11 cellular contexts compared by ENCODE assay signal in the genomic region with DNA sequence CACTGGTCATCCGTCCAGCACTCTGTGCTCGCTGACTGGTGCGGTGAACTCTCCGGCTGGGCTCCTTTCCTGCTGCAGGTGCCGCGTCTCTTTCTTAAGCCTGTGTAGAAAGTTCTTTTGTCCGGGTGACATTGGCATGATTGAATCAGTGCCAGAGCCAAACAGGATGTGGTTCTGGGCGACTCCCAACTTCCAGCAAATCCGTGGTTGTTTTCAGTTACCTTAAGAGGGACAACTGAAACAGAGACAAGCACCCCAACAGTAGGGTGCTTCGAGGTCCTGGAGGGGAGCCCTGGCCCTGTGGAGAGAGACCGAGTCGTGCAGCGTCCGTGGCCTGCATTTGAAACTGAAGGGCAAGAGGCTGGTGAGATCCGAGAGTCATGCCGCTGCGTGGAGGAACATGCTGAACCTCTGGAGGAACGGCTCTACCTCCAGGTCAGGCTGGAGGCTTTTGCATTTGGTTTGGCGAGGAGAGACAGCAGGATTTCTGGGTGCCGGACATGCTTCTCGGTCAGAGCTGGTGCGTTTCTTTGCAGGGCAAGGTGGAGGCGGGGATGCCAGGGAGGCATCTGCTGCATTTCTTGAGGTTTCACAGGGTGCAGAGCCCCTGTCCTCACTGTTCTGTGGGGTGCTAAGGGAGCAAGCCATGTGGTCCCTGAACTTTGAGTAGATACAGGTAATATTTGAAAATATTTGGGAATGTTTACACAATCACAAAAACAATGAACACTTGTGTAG. TPM values are rescaled to one million over a fixed set of nuclear protein-coding genes. Genes with fewer than 3 reads are reported as not detected.
DNase-seq lines count a peak whose midpoint lies in the region; ATAC-seq and TF ChIP-seq lines count a peak whose summit lies in the region.
"Had no signal": no experiment of that assay in that cellular context is flagged by ENCODE, and none has a peak within 500 bp of the region (broad histone marks: within the 10 kb centered on the region; RNA-seq: fewer than 3 reads in every experiment).

No MANE protein-coding gene starts in this region.

- peaks cover 46% of the 10 kb centered on the region for H3K27me3 Mint-ChIP-seq in dendritic cell treated with granulocyte-macrophage colony-stimulating factor and Interleukin-4, amounts not matched to agents 40 ng/mL and 50 ng/mL, for 4 days
- H3K27me3 Mint-ChIP-seq in activated T-cell treated with anti-CD3 and anti-CD28 coated beads, Interleukin-2, amount 50 U/mL, for 72 hours (ENCODE audit: low read depth) = no peaks in the 10 kb centered on the region

- H3K27ac ChIP-seq in mesendoderm (ENCODE audit: low read depth, low read length) = peak overlapping the region; percentile 17

- no peaks in the 10 kb centered on the region for H3K27me3 ChIP-seq in mesendoderm (ENCODE audit: insufficient read depth, low read length, poor library complexity)

- no peak overlapping the region for H2AK5ac ChIP-seq in mesendoderm (ENCODE audit: low read length)

- H3K18ac ChIP-seq in mesendoderm (ENCODE audit: low read length) = peak overlapping the region; percentile 46

- H3K4me3 ChIP-seq in mesendoderm (ENCODE audit: low read length) = no peak overlapping the region

- no peaks in the 10 kb centered on the region for H3K36me3 ChIP-seq in mesendoderm (ENCODE audit: control insufficient read depth, insufficient read depth, low read length)

- no peaks in the 10 kb centered on the region for H3K36me3 Mint-ChIP-seq in dendritic cell treated with granulocyte-macrophage colony-stimulating factor and Interleukin-4, amounts not matched to agents 40 ng/mL and 50 ng/mL, for 4 days (ENCODE audit: low read depth)
- no peaks in the 10 kb centered on the region for H3K36me3 Mint-ChIP-seq in activated T-cell treated with anti-CD3 and anti-CD28 coated beads, Interleukin-2, amount 50 U/mL, for 72 hours (ENCODE audit: insufficient read depth in 2 of 2)

- no peak overlapping the region for H2BK15ac ChIP-seq in mesendoderm (replicated peaks; ENCODE audit: low read depth)

- H3K27ac Mint-ChIP-seq in dendritic cell treated with granulocyte-macrophage colony-stimulating factor and Interleukin-4, amounts not matched to agents 40 ng/mL and 50 ng/mL, for 4 days = peak overlapping the region; percentile 31
- H3K27ac Mint-ChIP-seq in activated T-cell treated with anti-CD3 and anti-CD28 coated beads, Interleukin-2, amount 50 U/mL, for 72 hours = no peak overlapping the region

- peak overlapping the region; percentile 18 for H3K56ac ChIP-seq in mesendoderm (ENCODE audit: low read length)

- no peak overlapping the region for H3K4ac ChIP-seq in mesendoderm (ENCODE audit: low read depth, low read length)

- WGBS in mesendoderm (ENCODE audit: extremely low coverage, insufficient coverage, low lambda C conversion rate) = no CpG with 5 or more reads among the region's 23 CpGs

- H2BK120ac ChIP-seq in mesendoderm (ENCODE audit: low read depth, low read length) = no peak overlapping the region

- peak; percentile 82; the same call in 1 of the 2 replicates for TF ChIP-seq EP300 in Ishikawa (IDR thresholded peaks at IDR 0.05; ENCODE audit: borderline replicate concordance)

- peaks cover 32% of the 10 kb centered on the region for H3K4me1 Mint-ChIP-seq in dendritic cell treated with granulocyte-macrophage colony-stimulating factor and Interleukin-4, amounts not matched to agents 40 ng/mL and 50 ng/mL, for 4 days (ENCODE audit: low read depth)
- H3K4me1 Mint-ChIP-seq in activated T-cell treated with anti-CD3 and anti-CD28 coated beads, Interleukin-2, amount 50 U/mL, for 72 hours (ENCODE audit: low read depth) = no peaks in the 10 kb centered on the region

- H3K9ac ChIP-seq in mesendoderm (ENCODE audit: low read length) = no peak overlapping the region

- ATAC-seq in HG02970 (IDR thresholded peaks at IDR 0.05; ENCODE audit: low FRiP score, unreplicated experiment) (no peak), GM19455 (IDR thresholded peaks at IDR 0.05; ENCODE audit: unreplicated experiment) (no peak)
- no peak for ATAC-seq in activated T-cell treated with anti-CD3 and anti-CD28 coated beads, Interleukin-2, amount 50 U/mL, for 72 hours (replicated peaks in 1 of 2)

- no peak overlapping the region for H3K4me3 Mint-ChIP-seq in dendritic cell treated with granulocyte-macrophage colony-stimulating factor and Interleukin-4, amounts not matched to agents 40 ng/mL and 50 ng/mL, for 4 days
- H3K4me3 Mint-ChIP-seq in activated T-cell treated with anti-CD3 and anti-CD28 coated beads, Interleukin-2, amount 50 U/mL, for 72 hours = no peak overlapping the region

- peaks cover 22% of the 10 kb centered on the region for H3K4me1 ChIP-seq in mesendoderm (ENCODE audit: control insufficient read depth, low read depth, low read length)

- H3K4me2 ChIP-seq in mesendoderm (ENCODE audit: low read length) = no peak overlapping the region

- H3K79me1 ChIP-seq in mesendoderm (ENCODE audit: low read length) = peaks cover 42% of the 10 kb centered on the region

- H4K5ac ChIP-seq in mesendoderm (ENCODE audit: low read length) = no peak overlapping the region

- H4K8ac ChIP-seq in mesendoderm (ENCODE audit: low read depth, low read length) = no peak overlapping the region

- DNase-seq in 8988T (peak; percentile 55), mesendoderm (no peak), anterior cingulate cortex (lab: John Stamatoyannopoulos, UW) (no peak)
- DNase-seq in activated T-cell treated with anti-CD3 and anti-CD28 coated beads, Interleukin-2, amount 50 U/mL, for 72 hours = no peak
- DNase-seq: activated CD4-positive, alpha-beta T cell treated with anti-CD3 and anti-CD28 coated beads, Interleukin-2, amount 50 U/mL, for 1 hour; hypothalamus; occipital lobe had no signal

- H2BK5ac ChIP-seq in mesendoderm (ENCODE audit: low read length) = no peak overlapping the region

- intact Hi-C loops in dendritic cell treated with granulocyte-macrophage colony-stimulating factor and Interleukin-4, amounts not matched to agents 40 ng/mL and 50 ng/mL, for 4 days (cut with micrococcal nuclease) = no loop called here

- no peak overlapping the region for H3K23ac ChIP-seq in mesendoderm (ENCODE audit: low read length)

- H3K9me3 Mint-ChIP-seq in dendritic cell treated with granulocyte-macrophage colony-stimulating factor and Interleukin-4, amounts not matched to agents 40 ng/mL and 50 ng/mL, for 4 days = no peaks in the 10 kb centered on the region
- no peaks in the 10 kb centered on the region for H3K9me3 Mint-ChIP-seq in activated T-cell treated with anti-CD3 and anti-CD28 coated beads, Interleukin-2, amount 50 U/mL, for 72 hours

- peaks cover 78% of the 10 kb centered on the region for H3K79me2 ChIP-seq in mesendoderm (ENCODE audit: control insufficient read depth, insufficient read depth, low read length)

- peak; percentile 13; the same call in 1 of the 2 replicates for TF ChIP-seq RAD21 in Ishikawa (IDR thresholded peaks at IDR 0.05; ENCODE audit: low read depth)

TF ChIP-seq in Ishikawa, 13 proteins besides CTCF, POLR2A, EP300 and RAD21:
- peak; percentile 89 for TF ChIP-seq NFIC (IDR thresholded peaks at IDR 0.05)
- no peak for TF ChIP-seq CEBPB (IDR thresholded peaks at IDR 0.05)
- TF ChIP-seq EGR1 (IDR thresholded peaks at IDR 0.05) = no peak
- TF ChIP-seq FOXM1 (IDR thresholded peaks at IDR 0.05; ENCODE audit: borderline replicate concordance, low read depth) = 0 out of 2 replicates have a peak, but pooled peaks have one; percentile 15
- peak; percentile 73 for TF ChIP-seq TCF12 (IDR thresholded peaks at IDR 0.05; ENCODE audit: low read depth)
TF ChIP-seq in Ishikawa: peak in this region for 3.

RNA-seq across cellular contexts. Expression of gene SH3BP4, which starts 26.8 kb away (rescaled TPM):
- polyA plus RNA-seq in mesendoderm (2013, experiment 1 of 2) = 26.4 TPM
- 26.9 TPM for polyA plus RNA-seq in mesendoderm (2013, experiment 2 of 2)
- total RNA-seq in activated T-cell treated with anti-CD3 and anti-CD28 coated beads, Interleukin-2, amount 50 U/mL, for 72 hours = 1 to 10 TPM; 1.5 to 1.6 TPM
